33 cellular contexts compared by ENCODE assay signal in the genomic region with DNA sequence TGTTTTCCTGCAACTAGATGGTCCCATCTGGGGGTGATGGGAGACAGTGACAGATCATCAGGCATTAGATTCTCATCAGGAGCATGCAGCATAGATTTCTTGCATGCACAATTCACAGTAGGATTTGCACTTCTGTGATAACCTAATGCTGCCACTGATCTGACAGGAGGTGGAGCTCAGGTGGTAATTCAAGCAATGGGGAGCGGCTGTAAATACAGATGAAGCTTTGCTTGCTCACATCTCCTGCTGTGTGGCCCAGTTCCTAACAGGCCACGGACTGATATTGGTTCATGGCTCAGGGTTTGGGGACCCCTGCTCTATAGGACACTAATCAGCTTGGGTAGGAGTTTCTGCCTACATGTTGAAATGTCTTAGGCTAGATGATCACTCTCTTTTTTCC.
DNase-seq lines count a peak whose midpoint lies in the region; ATAC-seq and TF ChIP-seq lines count a peak whose summit lies in the region.
"Had no signal": no experiment of that assay in that cellular context is flagged by ENCODE, and none has a peak within 500 bp of the region (broad histone marks: within the 10 kb centered on the region; RNA-seq: fewer than 3 reads in every experiment).

No MANE protein-coding gene starts in this region.

- intact Hi-C loops in MCF 10A (cut with micrococcal nuclease) = no loop called here
- intact Hi-C loops in mammary epithelial cell (cut with micrococcal nuclease) = no loop called here

- WGBS in mammary epithelial cell (ENCODE audit: low coverage, missing lambda C conversion rate) = 36% methylated on average over 2 of the region's 2 CpGs

- no peak overlapping the region for H3K4me3 Mint-ChIP-seq in MCF 10A (ENCODE audit: unreplicated experiment)
- H3K4me3 Mint-ChIP-seq: B cell; CD14-positive monocyte; CD4-positive, alpha-beta memory T cell; CD4-positive, alpha-beta T cell; CD4-positive, CD25-positive, alpha-beta regulatory T cell; CD8-positive, alpha-beta memory T cell; CD8-positive, alpha-beta T cell had no signal

- no peak for DNase-seq in MCF 10A (ENCODE audit: unreplicated experiment)
- no peak for DNase-seq in mammary epithelial cell
- DNase-seq in adipocyte (ENCODE audit: low read depth) = no peak
- DNase-seq in DMS 273 (lab: John Stamatoyannopoulos, UW; ENCODE audit: unreplicated experiment) = no peak
- DNase-seq: 8988T; ACHN; AML-193; BE2C; C1 segment of cervical spinal cord; Caco-2; Calu3; CD4-positive, alpha-beta memory T cell; CD4-positive, alpha-beta T cell; CD4-positive, CD25-positive, alpha-beta regulatory T cell; CD8-positive, alpha-beta memory T cell; CD8-positive, alpha-beta T cell; COR-L47; DMS 273 treated with DMSO at 0.1 percent for 48 hours; DMS153; DMS53; DMS79; DMS79 treated with DMSO at 0.1 percent for 48 hours; DND-41; EL had no signal

- H3K27ac Mint-ChIP-seq in MCF 10A (ENCODE audit: low read depth, unreplicated experiment) = peak overlapping the region; percentile 13
- H3K27ac Mint-ChIP-seq: B cell; CD14-positive monocyte; CD4-positive, alpha-beta memory T cell; CD4-positive, alpha-beta T cell; CD4-positive, CD25-positive, alpha-beta regulatory T cell; CD8-positive, alpha-beta memory T cell; CD8-positive, alpha-beta T cell had no signal

- in situ Hi-C loops in mammary epithelial cell (cut with MboI; ENCODE audit: low sequenced_read_pairs in 2 of 2) = no loop called here

- BruUV-seq in MCF 10A (replicated peaks; lab: Mats Ljungman, UMichigan) (no TSS peak), mammary epithelial cell (replicated peaks; lab: Mats Ljungman, UMichigan) (no TSS peak)

- H3K27ac ChIP-seq in mammary epithelial cell (ENCODE audit: insufficient read depth, low read depth, low read length) (no peak overlapping the region), HEK293 (ENCODE audit: extremely low read depth, low read depth, low read length) (no peak overlapping the region)
- H3K27ac ChIP-seq: 22Rv1; A549; BLaER1; BLaER1 treated with 17β-estradiol and CSF1 and Interleukin-3, amounts not matched to agents 10 nM and 100 nM; C4-2B had no signal

- CTCF ChIA-PET in MCF 10A (lab: Yijun Ruan, JAX) (interaction anchor here (0.6 to 1.0 kb wide), 2 partner anchors 94 to 543 kb away, joined by 3 to 4 read pairs; no protein-coding TSS in a partner anchor), mammary epithelial cell (lab: Charles Lee; ENCODE audit: low non-redundant PET) (no interaction called here), HEK293 (lab: Yijun Ruan, JAX) (interaction anchor here (1.1 kb wide), 1 partner anchor 9 kb away, joined by 3 read pairs; no protein-coding TSS in a partner anchor)

- no peaks in the 10 kb centered on the region for H3K36me3 ChIP-seq in mammary epithelial cell (ENCODE audit: insufficient read depth, low read length)
- H3K36me3 ChIP-seq in HEK293 (ENCODE audit: control insufficient read depth in 2 of 2, insufficient read depth in 1 of 2, low read length in 2 of 2) = no peaks in the 10 kb centered on the region
- no peaks in the 10 kb centered on the region for H3K36me3 ChIP-seq in adipocyte (ENCODE audit: control insufficient read depth, insufficient read depth, low read length, severe bottlenecking)
- H3K36me3 ChIP-seq: BE2C; BLaER1; BLaER1 treated with 17β-estradiol and CSF1 and Interleukin-3, amounts not matched to agents 10 nM and 100 nM had no signal

- POLR2A ChIA-PET in MCF 10A (lab: Yijun Ruan, JAX) (interaction anchor here (0.9 to 1.5 kb wide), 4 partner anchors 8 to 27 kb away, joined by 3 to 4 read pairs (median 3); no protein-coding TSS in a partner anchor), HEK293 (lab: Yijun Ruan, JAX) (no interaction called here)

- H2AFZ ChIP-seq in mammary epithelial cell (ENCODE audit: low read depth, low read length) = no peak overlapping the region

- no peaks in the 10 kb centered on the region for H3K79me2 ChIP-seq in mammary epithelial cell (ENCODE audit: insufficient read depth, low read length)

- H3K4me3 ChIP-seq in mammary epithelial cell (replicated peaks in 1 of 3; ENCODE audit: insufficient read depth in 1 of 3, low read depth in 2 of 3, low read length in 3 of 3) = no peak overlapping the region
- H3K4me3 ChIP-seq in HEK293 (ENCODE audit: low read depth, low read length) = no peak overlapping the region
- peak overlapping the region; percentile 12 for H3K4me3 ChIP-seq in adipocyte (ENCODE audit: low read length)
- H3K4me3 ChIP-seq: A549; BLaER1; BLaER1 treated with 17β-estradiol and CSF1 and Interleukin-3, amounts not matched to agents 10 nM and 100 nM had no signal

- no peak for ATAC-seq in GM18858 (IDR thresholded peaks at IDR 0.05; ENCODE audit: unreplicated experiment)
- ATAC-seq: A549; CD8-positive, alpha-beta T cell had no signal

- H3K27me3 ChIP-seq in mammary epithelial cell (ENCODE audit: insufficient read depth, low read length) (no peaks in the 10 kb centered on the region), adipocyte (replicated peaks; ENCODE audit: control insufficient read depth, insufficient read depth, low read length) (no peaks in the 10 kb centered on the region)
- H3K27me3 ChIP-seq: BE2C; BLaER1; BLaER1 treated with 17β-estradiol and CSF1 and Interleukin-3, amounts not matched to agents 10 nM and 100 nM had no signal

- no peaks in the 10 kb centered on the region for H3K36me3 Mint-ChIP-seq in MCF 10A (ENCODE audit: insufficient read depth, unreplicated experiment)
- H3K36me3 Mint-ChIP-seq: CD14-positive monocyte; CD4-positive, alpha-beta memory T cell; CD4-positive, CD25-positive, alpha-beta regulatory T cell; CD8-positive, alpha-beta memory T cell; CD8-positive, alpha-beta T cell had no signal

- H3K9me3 ChIP-seq in mammary epithelial cell (replicated peaks; ENCODE audit: insufficient read depth, low read length) (no peaks in the 10 kb centered on the region), HEK293 (ENCODE audit: control insufficient read depth, insufficient read depth, low read depth, low read length) (no peaks in the 10 kb centered on the region), adipocyte (ENCODE audit: control insufficient read depth, low read length) (no peaks in the 10 kb centered on the region)
- H3K9me3 ChIP-seq: A549, BE2C, BLaER1, Caco-2 had no signal

- no peaks in the 10 kb centered on the region for H3K9me3 Mint-ChIP-seq in MCF 10A (ENCODE audit: unreplicated experiment)
- H3K9me3 Mint-ChIP-seq: CD4-positive, alpha-beta T cell; CD8-positive, alpha-beta T cell had no signal

- dilution Hi-C loops in mammary epithelial cell (cut with HindIII; ENCODE audit: low sequenced_read_pairs) = no loop called here

- TF ChIP-seq CTCF in MCF 10A (IDR thresholded peaks at IDR 0.05; ENCODE audit: unreplicated experiment) (no peak), mammary epithelial cell (conservative IDR thresholded peaks at IDR 0.05 in 1 of 2, IDR thresholded peaks at IDR 0.05 in 1 of 2; ENCODE audit: extremely low read depth in 1 of 2, insufficient read depth in 1 of 2, low read depth in 1 of 2, low read length in 2 of 2) (no peak), HEK293 (tag by site-specific recombination; IDR thresholded peaks at IDR 0.05) (no peak)

- no peak overlapping the region for H3K4me2 ChIP-seq in mammary epithelial cell (ENCODE audit: insufficient read depth, low read depth, low read length)
- H3K4me2 ChIP-seq: A549; BLaER1; BLaER1 treated with 17β-estradiol and CSF1 and Interleukin-3, amounts not matched to agents 10 nM and 100 nM had no signal

- H3K27me3 Mint-ChIP-seq in MCF 10A (ENCODE audit: insufficient read depth, unreplicated experiment) = no peaks in the 10 kb centered on the region

- H3K4me1 Mint-ChIP-seq in MCF 10A (ENCODE audit: insufficient read depth, unreplicated experiment) = peaks cover 42% of the 10 kb centered on the region
- H3K4me1 Mint-ChIP-seq: B cell; CD14-positive monocyte; CD4-positive, alpha-beta memory T cell; CD4-positive, CD25-positive, alpha-beta regulatory T cell; CD8-positive, alpha-beta memory T cell had no signal

- H3K4me1 ChIP-seq in mammary epithelial cell (ENCODE audit: insufficient read depth, low read length) (no peaks in the 10 kb centered on the region), HEK293 (ENCODE audit: control insufficient read depth, insufficient read depth, low read length) (no peaks in the 10 kb centered on the region), adipocyte (ENCODE audit: control insufficient read depth, insufficient read depth, low read length) (peaks cover 37% of the 10 kb centered on the region)
- H3K4me1 ChIP-seq: A549; BE2C; BLaER1; BLaER1 treated with 17β-estradiol and CSF1 and Interleukin-3, amounts not matched to agents 10 nM and 100 nM; Caco-2 had no signal

- H4K20me1 ChIP-seq in mammary epithelial cell (ENCODE audit: insufficient read depth, low read length) = no peaks in the 10 kb centered on the region
- H4K20me1 ChIP-seq: BLaER1; BLaER1 treated with 17β-estradiol and CSF1 and Interleukin-3, amounts not matched to agents 10 nM and 100 nM had no signal

- H3K9ac ChIP-seq in mammary epithelial cell (ENCODE audit: insufficient read depth, low read length) (no peak overlapping the region), adipocyte (ENCODE audit: low read length) (peak overlapping the region; percentile 43)
- H3K9ac ChIP-seq: BLaER1; BLaER1 treated with 17β-estradiol and CSF1 and Interleukin-3, amounts not matched to agents 10 nM and 100 nM had no signal

TF ChIP-seq in HEK293, 187 proteins besides CTCF, POLR2A, EP300 and RAD21:
- TF ChIP-seq ZNF610 (tag by site-specific recombination; IDR thresholded peaks at IDR 0.05; ENCODE audit: borderline replicate concordance) (peak; percentile 98), REPIN1 (tag by site-specific recombination; IDR thresholded peaks at IDR 0.05; ENCODE audit: low read depth) (no peak), ZNF292 (tag by site-specific recombination; IDR thresholded peaks at IDR 0.05; ENCODE audit: borderline replicate concordance, low read depth) (no peak)
TF ChIP-seq in HEK293: peak in this region for 1.
